ENCODE assay signal across 18 cellular contexts in genomic region chr14:95667251-95667693, GRCh38. TPM values are rescaled to one million over a fixed set of nuclear protein-coding genes. Genes with fewer than 3 reads are reported as not detected.
A peak's percentile ranks its signal among the peaks of the same experiment; 100 is the strongest.
DNase-seq lines count a peak whose midpoint lies in the region; ATAC-seq and TF ChIP-seq lines count a peak whose summit lies in the region.
"Had no signal": no experiment of that assay in that cellular context is flagged by ENCODE, and none has a peak within 500 bp of the region (broad histone marks: within the 10 kb centered on the region; RNA-seq: fewer than 3 reads in every experiment).

No MANE protein-coding gene starts in this region.

- H3K27me3 Mint-ChIP-seq in activated naive CD8-positive, alpha-beta T cell treated with anti-CD3 and anti-CD28 coated beads, Interleukin-2, amount 50 U/mL, for 24 hours, result peaks cover 5% of the 10 kb centered on the region

- TF ChIP-seq POLR2A in Raji (IDR thresholded peaks at IDR 0.05; ENCODE audit: insufficient read depth, low read depth, low read length), result peak; percentile 68; the same call in 1 of the 2 replicates
- no peak for TF ChIP-seq POLR2A in heart left ventricle (IDR thresholded peaks at IDR 0.05)

- H3K9me3 Mint-ChIP-seq in activated naive CD8-positive, alpha-beta T cell treated with anti-CD3 and anti-CD28 coated beads, Interleukin-2, amount 50 U/mL, for 24 hours, result no peaks in the 10 kb centered on the region

- H3K4me3 Mint-ChIP-seq in activated naive CD8-positive, alpha-beta T cell treated with anti-CD3 and anti-CD28 coated beads, Interleukin-2, amount 50 U/mL, for 24 hours, result no peak overlapping the region

- TF ChIP-seq CTCF in upper lobe of right lung (IDR thresholded peaks at IDR 0.05) (no peak), heart left ventricle (IDR thresholded peaks at IDR 0.05) (no peak)

- no peak overlapping the region for H3K27ac Mint-ChIP-seq in activated naive CD8-positive, alpha-beta T cell treated with anti-CD3 and anti-CD28 coated beads, Interleukin-2, amount 50 U/mL, for 24 hours

- H3K4me1 Mint-ChIP-seq in activated naive CD8-positive, alpha-beta T cell treated with anti-CD3 and anti-CD28 coated beads, Interleukin-2, amount 50 U/mL, for 24 hours, result peaks cover 13% of the 10 kb centered on the region

- H3K4me1 ChIP-seq in upper lobe of right lung, result no peaks in the 10 kb centered on the region
- H3K4me1 ChIP-seq in heart left ventricle, result peaks cover 0 to 6% (median 0%) of the 10 kb centered on the region in 12 donors
- H3K4me1 ChIP-seq: SJSA1 had no signal

- no peak overlapping the region for H3K27ac ChIP-seq in upper lobe of right lung
- H3K27ac ChIP-seq in heart left ventricle, result no peak overlapping the region
- H3K27ac ChIP-seq: dorsolateral prefrontal cortex, SJSA1 had no signal

- H3K4me3 ChIP-seq in upper lobe of right lung, result no peak overlapping the region
- H3K4me3 ChIP-seq in heart left ventricle, result no peak overlapping the region
- H3K4me3 ChIP-seq: dorsolateral prefrontal cortex, MG63, SJSA1 had no signal

- DNase-seq in NCI-H2107 treated with DMSO at 0.1 percent for 48 hours (lab: John Stamatoyannopoulos, UW; ENCODE audit: unreplicated experiment) (peak; percentile 85), NCI-H2107 (lab: John Stamatoyannopoulos, UW) (no peak), NCI-H1092 treated with DMSO at 0.1 percent for 48 hours (lab: John Stamatoyannopoulos, UW) (peak; percentile 88), upper lobe of right lung (no peak), heart left ventricle (no peak)
- DNase-seq in activated naive CD8-positive, alpha-beta T cell treated with anti-CD3 and anti-CD28 coated beads, Interleukin-2, amount 50 U/mL, for 24 hours, result no peak
- DNase-seq: 8988T, activated gamma-delta T cell, Calu3, dorsolateral prefrontal cortex, MG63, nucleus accumbens had no signal

- no peaks in the 10 kb centered on the region for H3K36me3 Mint-ChIP-seq in activated naive CD8-positive, alpha-beta T cell treated with anti-CD3 and anti-CD28 coated beads, Interleukin-2, amount 50 U/mL, for 24 hours (ENCODE audit: low read depth)

- H3K27me3 ChIP-seq in upper lobe of right lung (no peaks in the 10 kb centered on the region), heart left ventricle (peaks cover 0 to 24% (median 5%) of the 10 kb centered on the region in 9 donors)
- H3K27me3 ChIP-seq: MG63, SJSA1 had no signal

- ATAC-seq in upper lobe of right lung (peak; percentile 18), HG03460 (IDR thresholded peaks at IDR 0.05; ENCODE audit: unreplicated experiment) (no peak), heart left ventricle (no peak)
- no peak for ATAC-seq in activated naive CD8-positive, alpha-beta T cell treated with anti-CD3 and anti-CD28 coated beads, Interleukin-2, amount 50 U/mL, for 24 hours

- intact Hi-C loops in upper lobe of right lung (cut with DNase I) (no loop called here), heart left ventricle (cut with DNase I) (no loop called here)

- H3K36me3 ChIP-seq in upper lobe of right lung (no peaks in the 10 kb centered on the region), heart left ventricle (no peaks in the 10 kb centered on the region)
- H3K36me3 ChIP-seq: MG63, SJSA1 had no signal

- H3K9me3 ChIP-seq in upper lobe of right lung (no peaks in the 10 kb centered on the region), heart left ventricle (no peaks in the 10 kb centered on the region)
- H3K9me3 ChIP-seq: MG63, SJSA1 had no signal

- 16 to 23% (median 23%) methylated on average over 2 to 3 of the region's 3 CpGs for WGBS in heart left ventricle, 4 donors

RNA-seq across cellular contexts. Expression of gene TCL1B, which starts 19.0 kb away (rescaled TPM):
- total RNA-seq in upper lobe of right lung, result not detected
- not detected for total RNA-seq in heart left ventricle
- not detected for polyA plus RNA-seq in heart left ventricle
- total RNA-seq: activated CD8-positive, alpha-beta memory T cell treated with anti-CD3 and anti-CD28 coated beads for 36 hours; Calu3; dorsolateral prefrontal cortex; H4; lung microvascular endothelial cell; SJSA1 had no signal

RNA-seq across cellular contexts. Expression of gene TCL1A, which starts 46.7 kb away (rescaled TPM):
- total RNA-seq in upper lobe of right lung (not detected), heart left ventricle (not detected)
- polyA plus RNA-seq in heart left ventricle, result under 1 TPM in 1 of 2 donors, not detected in 1; 0.26 TPM
- total RNA-seq: activated CD8-positive, alpha-beta memory T cell treated with anti-CD3 and anti-CD28 coated beads for 36 hours; Calu3; H4; lung microvascular endothelial cell; SJSA1 had no signal

Comparison
In these comparisons a context has a peak if more than half of its experiments do, and no peak if none do; other contexts are left out.
1. DNase-seq: peak in NCI-H2107 treated with DMSO at 0.1 percent for 48 hours (single experiment) and NCI-H1092 treated with DMSO at 0.1 percent for 48 hours (single experiment); none in NCI-H2107 (single experiment), upper lobe of right lung (single experiment), heart left ventricle (0 of 5) and activated naive CD8-positive, alpha-beta T cell treated with anti-CD3 and anti-CD28 coated beads, Interleukin-2, amount 50 U/mL, for 24 hours (single experiment).